ENCODE assay signal across 10 cellular contexts in the genomic region with DNA sequence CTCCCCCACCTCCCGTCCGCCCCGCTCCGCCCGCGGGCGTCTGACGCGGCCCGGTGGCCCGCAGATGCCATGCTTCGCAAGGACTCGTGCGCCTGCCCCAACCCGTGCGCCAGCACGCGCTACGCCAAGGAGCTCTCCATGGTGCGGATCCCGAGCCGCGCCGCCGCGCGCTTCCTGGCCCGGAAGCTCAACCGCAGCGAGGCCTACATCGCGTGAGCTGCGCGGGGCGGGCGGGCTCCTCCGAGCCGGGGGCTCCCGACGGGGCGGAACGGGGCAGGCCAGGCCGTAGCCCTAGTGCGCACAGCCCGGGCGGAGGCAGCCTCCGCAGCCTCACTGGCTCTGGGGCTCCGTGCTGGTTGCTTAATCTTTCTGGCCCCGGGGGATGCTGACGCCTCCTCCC. TPM values are rescaled to one million over a fixed set of nuclear protein-coding genes. Genes with fewer than 3 reads are reported as not detected.
DNase-seq lines count a peak whose midpoint lies in the region; ATAC-seq and FAIRE-seq lines count a peak whose summit lies in the region.
"Had no signal": no experiment of that assay in that cellular context is flagged by ENCODE, and none has a peak within 500 bp of the region (broad histone marks: within the 10 kb centered on the region; RNA-seq: fewer than 3 reads in every experiment).

No MANE protein-coding gene starts in this region.

- intact Hi-C loops in head of caudate nucleus (cut with DNase I): no loop called here
- intact Hi-C loops in sciatic nerve (cut with DNase I): no loop called here

- peak; percentile 37 for DNase-seq in NCI-H748 (lab: John Stamatoyannopoulos, UW; ENCODE audit: unreplicated experiment)
- DNase-seq in NCI-H748 treated with DMSO at 0.1 percent for 48 hours (lab: John Stamatoyannopoulos, UW): no peak
- DNase-seq in activated gamma-delta T cell (lab: John Stamatoyannopoulos, UW): peak; percentile 33
- peak in 40 of 42 donors; percentile 40 to 81 (median 62) for DNase-seq in head of caudate nucleus
- peak; percentile 78 for DNase-seq in sciatic nerve (ENCODE audit: low spot score)
- DNase-seq in urothelium cell line (ENCODE audit: low spot score): no peak
- no peak for DNase-seq in NCI-H526 treated with DMSO at 0.1 percent for 48 hours (lab: John Stamatoyannopoulos, UW)

- ATAC-seq in sciatic nerve: peak; percentile 56
- ATAC-seq in GM21423 (IDR thresholded peaks at IDR 0.05; ENCODE audit: unreplicated experiment): no peak
- ATAC-seq: A549 had no signal

- no peak for FAIRE-seq in urothelium cell line (lab: Jason Lieb, UNC)
- FAIRE-seq: A549 had no signal

RNA-seq across cellular contexts. Expression of a gene that starts 2.8 kb away (rescaled TPM):
- total RNA-seq in sciatic nerve: 4.7 TPM
- total RNA-seq: SJSA1 had no signal

RNA-seq across cellular contexts. Expression of a gene that starts 6.6 kb away (rescaled TPM):
- total RNA-seq in sciatic nerve: 5.7 TPM

RNA-seq across cellular contexts. Expression of a gene that starts 8.3 kb away (rescaled TPM):
- 87.5 TPM for total RNA-seq in sciatic nerve

RNA-seq across cellular contexts. Expression of a gene that starts 22.9 kb away (rescaled TPM):
- total RNA-seq in sciatic nerve: 32.8 TPM

RNA-seq across cellular contexts. Expression of a gene that starts 26.8 kb away (rescaled TPM):
- total RNA-seq in sciatic nerve: 0.67 TPM
- total RNA-seq: SJSA1 had no signal

Comparison
In these comparisons a context has a peak if more than half of its experiments do, and no peak if none do; other contexts are left out.
1. DNase-seq: peak in NCI-H748 (single experiment), activated gamma-delta T cell (single experiment), head of caudate nucleus (40 of 42) and sciatic nerve (single experiment); none in NCI-H748 treated with DMSO at 0.1 percent for 48 hours (single experiment), urothelium cell line (single experiment) and NCI-H526 treated with DMSO at 0.1 percent for 48 hours (single experiment).